In genomic region chr12:26119391-26119981, GRCh38 we compare ENCODE assay signal across 8 cellular contexts. TPM values are rescaled to one million over a fixed set of nuclear protein-coding genes. Genes with fewer than 3 reads are reported as not detected.
DNase-seq lines count a peak whose midpoint lies in the region; ATAC-seq, FAIRE-seq and TF ChIP-seq lines count a peak whose summit lies in the region.

No MANE protein-coding gene starts in this region.

- TF ChIP-seq RAD21 in K562 (CRISPR knock-in tag; conservative IDR thresholded peaks at IDR 0.05 in 1 of 2, IDR thresholded peaks at IDR 0.05 in 1 of 2) (peak; percentile 66 to 74), liver (IDR thresholded peaks at IDR 0.05) (peak; percentile 67 to 74)

- H3K27ac Mint-ChIP-seq in activated naive CD8-positive, alpha-beta T cell treated with anti-CD3 and anti-CD28 coated beads, Interleukin-2, amount 50 U/mL, for 24 hours: no peak overlapping the region
- H3K27ac Mint-ChIP-seq in activated CD4-positive, alpha-beta memory T cell treated with anti-CD3 and anti-CD28 coated beads, Interleukin-2, amount 10 ng/mL, durations not matched to agents 7 days and 5 days: no peak overlapping the region

- 0% methylated on average over 2 of the region's 2 CpGs for WGBS in K562 (ENCODE audit: insufficient coverage, low coverage, missing lambda C conversion rate)
- 32% methylated on average over 2 of the region's 2 CpGs for WGBS in liver

- CTCF ChIA-PET in K562 (lab: Yijun Ruan, JAX; ENCODE audit: low intra/inter-chr PET ratio): interaction anchor here (1.0 to 1.1 kb wide), 2 partner anchors 346 to 532 kb away, joined by 3 to 5 read pairs; no protein-coding TSS in a partner anchor
- CTCF ChIA-PET in activated CD4-positive, alpha-beta memory T cell treated with anti-CD3 and anti-CD28 coated beads, Interleukin-2, amount 10 ng/mL, durations not matched to agents 7 days and 5 days (lab: Charles Lee): interaction anchor here (0.8 to 3.2 kb wide), 8 partner anchors 8 to 582 kb away, joined by 3 to 14 read pairs (median 6); no protein-coding TSS in a partner anchor

- TF ChIP-seq CTCF in AG09319 (IDR thresholded peaks at IDR 0.05; ENCODE audit: low read depth, low read length) (peak; percentile 71), K562 (IDR thresholded peaks at IDR 0.05 in 2 of 3, conservative IDR thresholded peaks at IDR 0.05 in 1 of 3; ENCODE audit: insufficient read depth in 2 of 3, low read depth in 1 of 3, low read length in 3 of 3) (peak in 2 of 3 experiments; percentile 42 to 52; a peak in 2 of 6 replicates), liver (IDR thresholded peaks at IDR 0.05; ENCODE audit: low read depth, low read length, missing input control) (peak; percentile 38)

- H3K9me3 ChIP-seq in K562 (replicated peaks; ENCODE audit: control insufficient read depth, insufficient read depth, low read depth, low read length): no peaks in the 10 kb centered on the region
- no peaks in the 10 kb centered on the region for H3K9me3 ChIP-seq in liver (ENCODE audit: control insufficient read depth in 4 of 4, low read length in 3 of 4)

- no peak overlapping the region for H3K4me2 ChIP-seq in K562 (ENCODE audit: insufficient read depth, low read length)

- H3K4me3 ChIP-seq in K562: no peak overlapping the region
- no peak overlapping the region for H3K4me3 ChIP-seq in liver (ENCODE audit: low read depth in 1 of 3, low read length in 3 of 3)

- peaks cover 16% of the 10 kb centered on the region for H3K4me1 Mint-ChIP-seq in activated naive CD8-positive, alpha-beta T cell treated with anti-CD3 and anti-CD28 coated beads, Interleukin-2, amount 50 U/mL, for 24 hours
- H3K4me1 Mint-ChIP-seq in activated CD4-positive, alpha-beta memory T cell treated with anti-CD3 and anti-CD28 coated beads, Interleukin-2, amount 10 ng/mL, durations not matched to agents 7 days and 5 days: peaks cover 20% of the 10 kb centered on the region

- no peak for TF ChIP-seq EP300 in K562 (IDR thresholded peaks at IDR 0.05; ENCODE audit: low read length)

- H3K79me2 ChIP-seq in K562 (ENCODE audit: control insufficient read depth, insufficient read depth, low read length): no peaks in the 10 kb centered on the region

- peak; percentile 48 for ATAC-seq in GM18909 (IDR thresholded peaks at IDR 0.05; ENCODE audit: poor library complexity, unreplicated experiment)
- peak; percentile 45 for ATAC-seq in K562
- ATAC-seq in activated naive CD8-positive, alpha-beta T cell treated with anti-CD3 and anti-CD28 coated beads, Interleukin-2, amount 50 U/mL, for 24 hours: no peak

- no peaks in the 10 kb centered on the region; the same call in 1 of the 2 replicates for H4K20me1 ChIP-seq in K562 (replicated peaks; ENCODE audit: control insufficient read depth, insufficient read depth, low read length)

- intact Hi-C loops in K562 (cut with micrococcal nuclease): no loop called here

- TF ChIP-seq POLR2A in K562 (conservative IDR thresholded peaks at IDR 0.05): no peak

- H3K36me3 ChIP-seq in K562 (ENCODE audit: control insufficient read depth, insufficient read depth, low read length) (no peaks in the 10 kb centered on the region), liver (ENCODE audit: control insufficient read depth in 4 of 4, insufficient read depth in 3 of 4, low read depth in 1 of 4, low read length in 3 of 4) (no peaks in the 10 kb centered on the region)

- DNase-seq in AG09319 (ENCODE audit: extremely low read depth, low read depth) (peak; percentile 43), NCI-H2171 treated with DMSO at 0.1 percent for 48 hours (lab: John Stamatoyannopoulos, UW) (peak; percentile 67), K562 (ENCODE audit: extremely low read depth in 1 of 4, low spot score in 3 of 4) (peak in 3 of 4 experiments; percentile 15 to 43 (median 19)), HK-2 (ENCODE audit: unreplicated experiment) (no peak)
- no peak for DNase-seq in activated naive CD8-positive, alpha-beta T cell treated with anti-CD3 and anti-CD28 coated beads, Interleukin-2, amount 50 U/mL, for 24 hours
- no peak for DNase-seq in activated CD4-positive, alpha-beta memory T cell treated with anti-CD3 and anti-CD28 coated beads, Interleukin-2, amount 10 ng/mL, durations not matched to agents 7 days and 5 days

- H3K4me3 Mint-ChIP-seq in activated naive CD8-positive, alpha-beta T cell treated with anti-CD3 and anti-CD28 coated beads, Interleukin-2, amount 50 U/mL, for 24 hours: no peak overlapping the region
- no peak overlapping the region for H3K4me3 Mint-ChIP-seq in activated CD4-positive, alpha-beta memory T cell treated with anti-CD3 and anti-CD28 coated beads, Interleukin-2, amount 10 ng/mL, durations not matched to agents 7 days and 5 days

- no peak overlapping the region for H3K27ac ChIP-seq in K562 (ENCODE audit: extremely low read depth, low read depth, low read length)
- H3K27ac ChIP-seq in liver (ENCODE audit: low read depth in 1 of 2, low read length in 2 of 2): no peak overlapping the region

- H3K36me3 Mint-ChIP-seq in activated naive CD8-positive, alpha-beta T cell treated with anti-CD3 and anti-CD28 coated beads, Interleukin-2, amount 50 U/mL, for 24 hours (ENCODE audit: low read depth): no peaks in the 10 kb centered on the region
- no peaks in the 10 kb centered on the region for H3K36me3 Mint-ChIP-seq in activated CD4-positive, alpha-beta memory T cell treated with anti-CD3 and anti-CD28 coated beads, Interleukin-2, amount 10 ng/mL, durations not matched to agents 7 days and 5 days (ENCODE audit: low read depth)

- H3K9me1 ChIP-seq in K562 (ENCODE audit: control insufficient read depth, insufficient read depth, low read length): no peaks in the 10 kb centered on the region

- in situ Hi-C loops in K562 (cut with MboI): no loop called here

- FAIRE-seq in K562 (lab: Jason Lieb, UNC): peak; percentile 89

- no peaks in the 10 kb centered on the region for H3K9me3 Mint-ChIP-seq in activated naive CD8-positive, alpha-beta T cell treated with anti-CD3 and anti-CD28 coated beads, Interleukin-2, amount 50 U/mL, for 24 hours
- no peaks in the 10 kb centered on the region for H3K9me3 Mint-ChIP-seq in activated CD4-positive, alpha-beta memory T cell treated with anti-CD3 and anti-CD28 coated beads, Interleukin-2, amount 10 ng/mL, durations not matched to agents 7 days and 5 days

- H3K4me1 ChIP-seq in K562 (replicated peaks in 1 of 2; ENCODE audit: control insufficient read depth in 2 of 2, insufficient read depth in 2 of 2, low read length in 2 of 2) (peaks cover 13 to 15% of the 10 kb centered on the region in 2 experiments), liver (ENCODE audit: control insufficient read depth in 4 of 4, insufficient read depth in 4 of 4, low read length in 3 of 4) (peaks cover 5 to 27% (median 19%) of the 10 kb centered on the region in 4 donors)

- H3K9ac ChIP-seq in K562 (ENCODE audit: insufficient read depth in 1 of 2, low read depth in 2 of 2, low read length in 2 of 2) (no peak overlapping the region), liver (ENCODE audit: low read depth in 1 of 2, low read length in 2 of 2) (peak overlapping the region in 1 of 2 donors; percentile 6)

- BruUV-seq in K562 (replicated peaks; lab: Mats Ljungman, UMichigan): no TSS peak

- no peak overlapping the region for H2AFZ ChIP-seq in K562 (ENCODE audit: low read depth, low read length)

- peaks cover 70% of the 10 kb centered on the region for H3K27me3 Mint-ChIP-seq in activated naive CD8-positive, alpha-beta T cell treated with anti-CD3 and anti-CD28 coated beads, Interleukin-2, amount 50 U/mL, for 24 hours
- H3K27me3 Mint-ChIP-seq in activated CD4-positive, alpha-beta memory T cell treated with anti-CD3 and anti-CD28 coated beads, Interleukin-2, amount 10 ng/mL, durations not matched to agents 7 days and 5 days: peaks cover 74% of the 10 kb centered on the region

- H3K27me3 ChIP-seq in K562 (ENCODE audit: control insufficient read depth in 2 of 2, insufficient read depth in 2 of 2, low read length in 2 of 2): peaks cover 25 to 27% of the 10 kb centered on the region in 2 experiments
- peaks cover 0 to 20% (median 5%) of the 10 kb centered on the region in 4 donors for H3K27me3 ChIP-seq in liver (ENCODE audit: control insufficient read depth in 4 of 4, insufficient read depth in 4 of 4, low read length in 3 of 4)

- POLR2A ChIA-PET in K562 (lab: Yijun Ruan, JAX): interaction anchor here (0.6 to 0.8 kb wide), 2 partner anchors 31 to 302 kb away, joined by 3 read pairs; no protein-coding TSS in a partner anchor
- POLR2A ChIA-PET in activated CD4-positive, alpha-beta memory T cell treated with anti-CD3 and anti-CD28 coated beads, Interleukin-2, amount 10 ng/mL, durations not matched to agents 7 days and 5 days (lab: Charles Lee): no interaction called here

TF ChIP-seq in K562, 482 proteins besides CTCF, POLR2A, EP300 and RAD21 (continues in another document):
- TF ChIP-seq NFE2 (IDR thresholded peaks at IDR 0.05; ENCODE audit: low read depth) (0 out of 2 replicates have a peak, but pooled peaks have one; percentile 25), CAMTA2 (CRISPR knock-in tag; conservative IDR thresholded peaks at IDR 0.05) (no peak)

TF ChIP-seq in liver, 16 proteins besides CTCF, POLR2A, EP300 and RAD21 (continues in another document):
- TF ChIP-seq SP1 (IDR thresholded peaks at IDR 0.05) (no peak), YY1 (IDR thresholded peaks at IDR 0.05) (no peak), EGR1 (IDR thresholded peaks at IDR 0.05; ENCODE audit: low read depth in 2 of 2) (no peak), JUND (IDR thresholded peaks at IDR 0.05) (no peak), HNF4G (IDR thresholded peaks at IDR 0.05) (no peak), NR2F2 (IDR thresholded peaks at IDR 0.05) (no peak)

RNA-seq across cellular contexts. Expression of gene BHLHE41, which starts 5.4 kb away (rescaled TPM):
- total RNA-seq in K562 (2011; cell fraction: chromatin; rRNA removed; ENCODE audit: low replicate concordance): not detected in 2 replicates
- not detected in 2 replicates for total RNA-seq in K562 (2011; cell fraction: nucleolus; rRNA removed)
- total RNA-seq in K562 (2011; cell fraction: nucleoplasm; rRNA removed): not detected in 2 replicates
- total RNA-seq in K562 (2014; rRNA removed) (not detected in 2 replicates), K562 (2014; rRNA removed; fragmentation: Illumina TruSeq; extraction: Trizol) (not detected in 2 replicates), K562 (2015; rRNA removed; fragmentation: Illumina TruSeq; extraction: Trizol) (not detected in 2 replicates), K562 (2021) (0.45 TPM in 1 of 2 replicates, not detected in the other), liver (under 1 TPM in 1 of 2 donors, not detected in 1; 0.17 TPM)
- polyA plus RNA-seq in K562 (2011; rRNA removed) (not detected in 2 replicates), K562 (2014; fragmentation: Illumina TruSeq; extraction: Trizol) (not detected in 2 replicates), K562 (2014; fragmentation: Nextera tagmentation; extraction: Ambion mirVana) (not detected), K562 (2014; rRNA removed) (not detected in 2 replicates), liver (under 1 TPM; 0.23 to 0.29 TPM)
- polyA plus RNA-seq in K562 (2011; cell fraction: cytosol; rRNA removed): not detected in 2 replicates
- polyA plus RNA-seq in K562 (2011; cell fraction: nucleus; rRNA removed): not detected in 2 replicates
- polyA plus RNA-seq in K562 (2012): 0.03 TPM in 1 of 2 replicates, not detected in the other
- not detected in 2 replicates for polyA minus RNA-seq in K562 (2011; rRNA and poly(A)+ RNA removed)
- polyA minus RNA-seq in K562 (2011; cell fraction: cytosol; rRNA and poly(A)+ RNA removed): not detected in 2 replicates
- polyA minus RNA-seq in K562 (2011; cell fraction: nucleus; rRNA and poly(A)+ RNA removed): not detected in 2 replicates
- total RNA-seq in activated CD4-positive, alpha-beta memory T cell treated with anti-CD3 and anti-CD28 coated beads, Interleukin-2, amount 10 ng/mL, durations not matched to agents 7 days and 5 days: not detected

Comparison
In these comparisons a context has a peak if more than half of its experiments do, and no peak if none do; other contexts are left out.
1. DNase-seq: peak in AG09319 (single experiment), NCI-H2171 treated with DMSO at 0.1 percent for 48 hours (single experiment) and K562 (3 of 4); none in activated naive CD8-positive, alpha-beta T cell treated with anti-CD3 and anti-CD28 coated beads, Interleukin-2, amount 50 U/mL, for 24 hours (single experiment), HK-2 (single experiment) and activated CD4-positive, alpha-beta memory T cell treated with anti-CD3 and anti-CD28 coated beads, Interleukin-2, amount 10 ng/mL, durations not matched to agents 7 days and 5 days (single experiment).
2. Peak in every context shown above with its lines, with median percentiles within 50 percentile points of each other: CTCF ChIP-seq.